11 cellular contexts compared by ENCODE assay signal in genomic region chr5:49530-49929, GRCh38. TPM values are rescaled to one million over a fixed set of nuclear protein-coding genes. Genes with fewer than 3 reads are reported as not detected.
DNase-seq lines count a peak whose midpoint lies in the region; ATAC-seq, FAIRE-seq and TF ChIP-seq lines count a peak whose summit lies in the region.
"Not testable (repeated sequence)": the region's sequence is repeated elsewhere in the genome, so short reads cannot be mapped to it uniquely, and the experiment has no call there.
"Had no signal": no experiment of that assay in that cellular context is flagged by ENCODE, and none has a peak within 500 bp of the region (broad histone marks: within the 10 kb centered on the region; RNA-seq: fewer than 3 reads in every experiment).

No MANE protein-coding gene starts in this region.

- not testable (repeated sequence) for H3K9me3 ChIP-seq in A549; HCT116 (ENCODE audit: control insufficient read depth in 1 of 2, insufficient read depth in 1 of 2, low read depth in 1 of 2, low read length in 2 of 2); K562 (replicated peaks; ENCODE audit: control insufficient read depth, insufficient read depth, low read depth, low read length); HepG2 (ENCODE audit: low read length)

- not testable (repeated sequence) for TF ChIP-seq RAD21 in A549 (conservative IDR thresholded peaks at IDR 0.05 in 1 of 2, IDR thresholded peaks at IDR 0.05 in 1 of 2); HCT116 (IDR thresholded peaks at IDR 0.05; ENCODE audit: low read depth); K562 (CRISPR knock-in tag; conservative IDR thresholded peaks at IDR 0.05 in 1 of 2, IDR thresholded peaks at IDR 0.05 in 1 of 2); HepG2 (CRISPR knock-in tag; IDR thresholded peaks at IDR 0.05)

- not testable (repeated sequence) for TF ChIP-seq CTCF in A549 (IDR thresholded peaks at IDR 0.05); HCT116 (IDR thresholded peaks at IDR 0.05 in 2 of 3, conservative IDR thresholded peaks at IDR 0.05 in 1 of 3; ENCODE audit: borderline replicate concordance in 1 of 3, insufficient read depth in 1 of 3, low read depth in 2 of 3, low read length in 2 of 3); K562 (IDR thresholded peaks at IDR 0.05 in 2 of 3, conservative IDR thresholded peaks at IDR 0.05 in 1 of 3; ENCODE audit: insufficient read depth in 2 of 3, low read depth in 1 of 3, low read length in 3 of 3); HepG2 (CRISPR knock-in tag; IDR thresholded peaks at IDR 0.05)

- H3K9me1 ChIP-seq in K562 (ENCODE audit: control insufficient read depth, insufficient read depth, low read length): not testable (repeated sequence)

- BruUV-seq in HCT116 (replicated peaks; lab: Mats Ljungman, UMichigan); K562 (replicated peaks; lab: Mats Ljungman, UMichigan); HepG2 (replicated peaks; lab: Mats Ljungman, UMichigan): not testable (repeated sequence)

- H2AFZ ChIP-seq in HCT116 (ENCODE audit: low read depth, low read length, poor library complexity, severe bottlenecking); K562 (ENCODE audit: low read depth, low read length); HepG2 (ENCODE audit: low read length): not testable (repeated sequence)

- POLR2A ChIA-PET in A549 (lab: Yijun Ruan, JAX); HCT116 (lab: Charles Lee); K562 (lab: Yijun Ruan, JAX); HepG2 (lab: Yijun Ruan, JAX): not testable (repeated sequence)

- in situ Hi-C loops in K562 (cut with MboI); HepG2 (cut with HindIII; ENCODE audit: extremely low pct_ligation_motif_present, low pct_unique_long_range_greater_than_20kb): not testable (repeated sequence)

- H3K9ac ChIP-seq in HCT116 (ENCODE audit: low read length); K562 (ENCODE audit: insufficient read depth in 1 of 2, low read depth in 2 of 2, low read length in 2 of 2); HepG2 (ENCODE audit: insufficient read depth, low read depth, low read length): not testable (repeated sequence)

- 46% methylated on average over 5 of the region's 5 CpGs for WGBS in A549 (ENCODE audit: missing lambda C conversion rate)
- 42% methylated on average over 5 of the region's 5 CpGs for WGBS in K562 (ENCODE audit: insufficient coverage, low coverage, missing lambda C conversion rate)
- 76% methylated on average over 2 of the region's 5 CpGs for WGBS in HepG2 (ENCODE audit: low lambda C conversion rate)

- H3K4me3 ChIP-seq in A549; HCT116 (replicated peaks in 1 of 2; ENCODE audit: low read depth in 1 of 2, low read length in 2 of 2); K562; HepG2 (replicated peaks in 1 of 3; ENCODE audit: insufficient read depth in 1 of 3, low read depth in 2 of 3, low read length in 3 of 3): not testable (repeated sequence)

- not testable (repeated sequence) for H3K27me3 ChIP-seq in HCT116 (ENCODE audit: insufficient read depth, low read length)
- H3K27me3 ChIP-seq in K562 (ENCODE audit: control insufficient read depth in 2 of 2, insufficient read depth in 2 of 2, low read length in 2 of 2): peaks cover 6 to 17% of the 10 kb centered on the region in 2 experiments; a peak in 4 of 5 replicates
- H3K27me3 ChIP-seq in HepG2 (ENCODE audit: control insufficient read depth in 1 of 2, insufficient read depth in 2 of 2, low read length in 2 of 2): peaks cover 1 to 21% of the 10 kb centered on the region in 2 experiments; a peak in 4 of 5 replicates

- not testable (repeated sequence) for TF ChIP-seq EP300 in A549 (IDR thresholded peaks at IDR 0.05); K562 (IDR thresholded peaks at IDR 0.05; ENCODE audit: low read length); HepG2 (IDR thresholded peaks at IDR 0.05; ENCODE audit: low read depth in 2 of 2, low read length in 2 of 2); HepG2 (CRISPR knock-in tag; IDR thresholded peaks at IDR 0.05; ENCODE audit: borderline replicate concordance)

- CTCF ChIA-PET in A549 (lab: Yijun Ruan, JAX); HCT116 (lab: Charles Lee); K562 (lab: Yijun Ruan, JAX; ENCODE audit: low intra/inter-chr PET ratio); HepG2 (lab: Yijun Ruan, JAX; ENCODE audit: low intra/inter-chr PET ratio, low total read pairs): not testable (repeated sequence)

- H3K27ac ChIP-seq in A549; HCT116 (ENCODE audit: low read depth, low read length); K562 (ENCODE audit: extremely low read depth, low read depth, low read length); HepG2 (ENCODE audit: extremely low read length, insufficient read depth, low read length): not testable (repeated sequence)

- not testable (repeated sequence) for H3K4me2 ChIP-seq in A549; HCT116 (ENCODE audit: low read length); K562 (ENCODE audit: insufficient read depth, low read length); HepG2 (ENCODE audit: low read depth, low read length)

- H3K36me3 ChIP-seq in HCT116 (ENCODE audit: control insufficient read depth in 1 of 2, insufficient read depth in 2 of 2, low read length in 2 of 2); K562 (ENCODE audit: control insufficient read depth, insufficient read depth, low read length); HepG2 (replicated peaks in 1 of 2; ENCODE audit: control insufficient read depth in 1 of 2, insufficient read depth in 2 of 2, low read length in 2 of 2): not testable (repeated sequence)

- not testable (repeated sequence) for H3K9me2 ChIP-seq in HCT116 (ENCODE audit: insufficient read depth)

- FAIRE-seq in A549 (lab: Jason Lieb, UNC); HepG2 (lab: Jason Lieb, UNC): not testable (repeated sequence)
- peak; percentile 74 for FAIRE-seq in HTR-8/SVneo (lab: Jason Lieb, UNC)
- FAIRE-seq in K562 (lab: Jason Lieb, UNC): peak; percentile 37

- intact Hi-C loops in HCT116 (cut with micrococcal nuclease); K562 (cut with micrococcal nuclease); HepG2 (cut with micrococcal nuclease; ENCODE audit: unreplicated experiment): not testable (repeated sequence)

- TF ChIP-seq POLR2A in A549 (IDR thresholded peaks at IDR 0.05; ENCODE audit: low read length); HCT116 (IDR thresholded peaks at IDR 0.05; ENCODE audit: borderline replicate concordance, extremely low read depth, insufficient read depth, insufficient read length); K562 (conservative IDR thresholded peaks at IDR 0.05); HepG2 (IDR thresholded peaks at IDR 0.05; ENCODE audit: insufficient read depth in 1 of 2, low read depth in 2 of 2, low read length in 2 of 2): not testable (repeated sequence)

- DNase-seq in A549 (ENCODE audit: low read depth in 1 of 2, low spot score in 1 of 2); HCT116 (ENCODE audit: low read depth, low spot score); HTR-8/SVneo (ENCODE audit: insufficient read length, low spot score); K562 (ENCODE audit: extremely low read depth in 1 of 4, low spot score in 3 of 4); HepG2 (ENCODE audit: low spot score): not testable (repeated sequence)
- peak in 3 of 4 experiments; percentile 9 to 18 (median 10) for DNase-seq in activated naive CD4-positive, alpha-beta T cell (lab: John Stamatoyannopoulos, UW)
- DNase-seq in stimulated activated naive CD4-positive, alpha-beta T cell treated with Interleukin-2 at 50 U/mL for 16 hours (lab: John Stamatoyannopoulos, UW): peak; percentile 16

- H3K4me1 ChIP-seq in A549; HCT116 (ENCODE audit: control insufficient read depth in 1 of 2, insufficient read depth in 2 of 2, low read length in 2 of 2); HepG2 (ENCODE audit: insufficient read depth, low read length): not testable (repeated sequence)
- H3K4me1 ChIP-seq in K562 (replicated peaks in 1 of 2; ENCODE audit: control insufficient read depth in 2 of 2, insufficient read depth in 2 of 2, low read length in 2 of 2): peaks cover 0 to 20% of the 10 kb centered on the region in 2 experiments; a peak in 2 of 5 replicates

- H3K79me2 ChIP-seq in HCT116 (ENCODE audit: insufficient read depth, low read length); K562 (ENCODE audit: control insufficient read depth, insufficient read depth, low read length); HepG2 (ENCODE audit: insufficient read depth, low read length): not testable (repeated sequence)

- not testable (repeated sequence) for ATAC-seq in A549, HCT116, K562, HepG2

- RAD21 ChIA-PET in HCT116 (lab: Charles Lee; ENCODE audit: low non-redundant PET in 1 of 2, low total read pairs in 2 of 2, uncharacterized antibody in 2 of 2, unreplicated experiment in 2 of 2): not testable (repeated sequence)

- H4K20me1 ChIP-seq in HCT116 (ENCODE audit: insufficient read depth); K562 (replicated peaks; ENCODE audit: control insufficient read depth, insufficient read depth, low read length); HepG2 (ENCODE audit: insufficient read depth, low read length): not testable (repeated sequence)

RNA-seq across cellular contexts. Expression of gene PLEKHG4B, which starts 42.4 kb away (rescaled TPM):
- polyA plus RNA-seq in A549 (2011; rRNA removed) (0.59 and 0.78 TPM in 2 replicates), A549 (2017; fragmentation: RNase III; extraction: RNeasy Plus Mini Kit Qiagen cat#74134 plus additional on column Dnase treatment) (0.57 to 0.67 TPM (median 0.66 TPM) in 3 replicates), K562 (2011; rRNA removed) (not detected in 2 replicates), K562 (2014; fragmentation: Illumina TruSeq; extraction: Trizol) (not detected in 2 replicates), K562 (2014; fragmentation: Nextera tagmentation; extraction: Ambion mirVana) (not detected), K562 (2014; rRNA removed) (not detected in 2 replicates), HepG2 (2011; rRNA removed) (0.04 TPM in 1 of 2 replicates, not detected in the other)
- 0.42 and 0.71 TPM in 2 replicates for polyA plus RNA-seq in A549 (2012; cell fraction: cytosol; rRNA removed)
- polyA plus RNA-seq in A549 (2012; cell fraction: nucleus; rRNA removed): 1.9 and 2.7 TPM in 2 replicates
- 0.12 and 0.73 TPM in 2 replicates for polyA minus RNA-seq in A549 (2011; rRNA and poly(A)+ RNA removed)
- total RNA-seq in HCT116 (2021; ENCODE audit: unreplicated experiment) (0.02 TPM), K562 (2014; rRNA removed) (not detected in 2 replicates), K562 (2014; rRNA removed; fragmentation: Illumina TruSeq; extraction: Trizol) (not detected in 2 replicates), K562 (2015; rRNA removed; fragmentation: Illumina TruSeq; extraction: Trizol) (not detected in 2 replicates), K562 (2021) (0.02 and 0.04 TPM in 2 replicates), HepG2 (2016; rRNA removed; fragmentation: Illumina TruSeq; extraction: Trizol) (0.09 TPM in 1 of 2 replicates, not detected in the other)
- polyA plus RNA-seq in HCT116 (2012): 0.05 and 0.07 TPM in 2 replicates
- total RNA-seq in K562 (2011; cell fraction: chromatin; rRNA removed; ENCODE audit: low replicate concordance): not detected in 2 replicates
- not detected in 2 replicates for total RNA-seq in K562 (2011; cell fraction: nucleolus; rRNA removed)
- not detected in 2 replicates for total RNA-seq in K562 (2011; cell fraction: nucleoplasm; rRNA removed)
- polyA plus RNA-seq in K562 (2011; cell fraction: cytosol; rRNA removed): not detected in 2 replicates
- not detected in 2 replicates for polyA plus RNA-seq in K562 (2011; cell fraction: nucleus; rRNA removed)
- 0.01 TPM in 2 replicates for polyA plus RNA-seq in K562 (2012)
- polyA minus RNA-seq in K562 (2011; rRNA and poly(A)+ RNA removed): not detected in 2 replicates
- not detected in 2 replicates for polyA minus RNA-seq in K562 (2011; cell fraction: cytosol; rRNA and poly(A)+ RNA removed)
- not detected in 2 replicates for polyA minus RNA-seq in K562 (2011; cell fraction: nucleus; rRNA and poly(A)+ RNA removed)
- not detected in 2 replicates for total RNA-seq in HepG2 (2016; cell fraction: cytosol; rRNA removed; fragmentation: Illumina TruSeq; extraction: Trizol; ENCODE audit: low read depth)
- not detected in 2 replicates for total RNA-seq in HepG2 (2016; cell fraction: insoluble cytoplasmic fraction; rRNA removed; fragmentation: Illumina TruSeq; extraction: Trizol)
- total RNA-seq in HepG2 (2016; cell fraction: membrane; rRNA removed; fragmentation: Illumina TruSeq; extraction: Trizol): not detected in 2 replicates
- not detected in 2 replicates for total RNA-seq in HepG2 (2016; cell fraction: nucleus; rRNA removed; fragmentation: Illumina TruSeq; extraction: Trizol)
- polyA plus RNA-seq in HepG2 (2011; cell fraction: cytosol; rRNA removed): 0.04 TPM in 1 of 2 replicates, not detected in the other
- polyA plus RNA-seq in HepG2 (2011; cell fraction: nucleus; rRNA removed): 0.16 TPM in 1 of 2 replicates, not detected in the other
- polyA plus RNA-seq in HepG2 (2012): 0.05 TPM in 1 of 2 replicates, not detected in the other
- polyA plus RNA-seq in HepG2 (2016; cell fraction: cytosol; fragmentation: Illumina TruSeq; extraction: Trizol; ENCODE audit: low read depth): not detected in 2 replicates
- polyA plus RNA-seq in HepG2 (2016; cell fraction: insoluble cytoplasmic fraction; fragmentation: Illumina TruSeq; extraction: Trizol; ENCODE audit: low read depth): not detected in 2 replicates
- polyA plus RNA-seq in HepG2 (2016; cell fraction: membrane; fragmentation: Illumina TruSeq; extraction: Trizol; ENCODE audit: low read depth): not detected in 2 replicates
- not detected in 2 replicates for polyA plus RNA-seq in HepG2 (2016; cell fraction: nucleus; fragmentation: Illumina TruSeq; extraction: Trizol; ENCODE audit: insufficient read depth, low read depth)
- polyA minus RNA-seq in HepG2 (2011; rRNA and poly(A)+ RNA removed; ENCODE audit: low replicate concordance): not detected in 2 replicates
- not detected in 2 replicates for polyA minus RNA-seq in HepG2 (2011; cell fraction: cytosol; rRNA and poly(A)+ RNA removed)
- 0.13 TPM in 1 of 2 replicates, not detected in the other for polyA minus RNA-seq in HepG2 (2011; cell fraction: nucleus; rRNA and poly(A)+ RNA removed)
- total RNA-seq: CD4-positive, alpha-beta memory T cell; CD4-positive, CD25-positive, alpha-beta regulatory T cell; CD8-positive, alpha-beta memory T cell had no signal
- polyA plus RNA-seq: CD14-positive monocyte; CD4-positive, alpha-beta memory T cell; CD4-positive, CD25-positive, alpha-beta regulatory T cell; CD8-positive, alpha-beta memory T cell had no signal
